15 cellular contexts compared by ENCODE assay signal in the genomic region with DNA sequence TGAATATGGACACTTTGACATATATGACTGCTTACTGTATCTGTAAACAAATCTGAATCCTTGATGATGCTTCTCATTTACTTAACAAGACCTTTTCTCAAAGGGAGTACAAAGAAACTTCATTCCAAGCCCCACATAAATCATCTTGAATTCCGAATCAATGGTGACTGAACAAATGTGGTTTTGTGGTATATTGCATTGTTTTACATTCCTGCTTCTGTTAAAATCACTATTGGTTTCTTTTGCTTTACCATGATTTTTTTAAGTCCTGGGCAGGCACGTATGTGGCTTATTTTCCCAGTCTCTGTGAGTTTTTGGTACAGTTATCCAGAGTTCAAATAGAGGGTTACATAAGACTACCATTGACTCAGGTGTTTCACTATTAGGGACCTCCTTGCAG.
A peak's percentile ranks its signal among the peaks of the same experiment; 100 is the strongest.
DNase-seq lines count a peak whose midpoint lies in the region; ATAC-seq and TF ChIP-seq lines count a peak whose summit lies in the region.
"Had no signal": no experiment of that assay in that cellular context is flagged by ENCODE, and none has a peak within 500 bp of the region (broad histone marks: within the 10 kb centered on the region; RNA-seq: fewer than 3 reads in every experiment).

No MANE protein-coding gene starts in this region.

- H4K20me1 ChIP-seq in PC-9 (ENCODE audit: insufficient read depth) = no peaks in the 10 kb centered on the region; the same call in 1 of the 2 replicates

- H3K9me2 ChIP-seq in PC-9 (ENCODE audit: insufficient read depth) = no peaks in the 10 kb centered on the region

- intact Hi-C loops in PC-9 (cut with micrococcal nuclease; ENCODE audit: unreplicated experiment) = no loop called here

- ATAC-seq in HG02938 (IDR thresholded peaks at IDR 0.05; ENCODE audit: unreplicated experiment) = no peak
- ATAC-seq: CD8-positive, alpha-beta T cell; HCT116; HepG2 had no signal

- H3K36me3 ChIP-seq in PC-9 (ENCODE audit: low read depth) = no peaks in the 10 kb centered on the region

- BruUV-seq in PC-9 (replicated peaks; lab: Mats Ljungman, UMichigan) = no TSS peak

- TF ChIP-seq CTCF in PC-9 (conservative IDR thresholded peaks at IDR 0.05) = no peak

- CTCF ChIA-PET in PC-9 (lab: Charles Lee) = no interaction called here

- H3K4me1 ChIP-seq in PC-9 (replicated peaks; ENCODE audit: insufficient read depth) = no peaks in the 10 kb centered on the region

- H3K27ac ChIP-seq in PC-9 = no peak overlapping the region

- H3K79me2 ChIP-seq in PC-9 (ENCODE audit: low read depth) = no peaks in the 10 kb centered on the region

- H3F3A ChIP-seq in PC-9 (ENCODE audit: insufficient read depth, low read depth) = no peaks in the 10 kb centered on the region

- no peak overlapping the region for H3K4me3 ChIP-seq in PC-9

- no peaks in the 10 kb centered on the region for H3K9me3 ChIP-seq in PC-9 (ENCODE audit: insufficient read depth, low read depth)

- POLR2A ChIA-PET in PC-9 (lab: Charles Lee; ENCODE audit: unreplicated experiment) = no interaction called here

- peak; percentile 28 for DNase-seq in ELR (ENCODE audit: low read depth)
- peak; percentile 14 for DNase-seq in OCI-M1 (lab: John Stamatoyannopoulos, UW)
- peak; percentile 51 for DNase-seq in astrocyte of the hippocampus (ENCODE audit: low read depth, low spot score)
- DNase-seq in renal cortical epithelial cell (ENCODE audit: low read depth) = peak; percentile 7
- no peak for DNase-seq in DMS53 treated with DMSO at 0.1 percent for 48 hours (lab: John Stamatoyannopoulos, UW; ENCODE audit: unreplicated experiment)
- DNase-seq in PC-9 = no peak
- no peak for DNase-seq in NCI-H526 (lab: John Stamatoyannopoulos, UW)
- DNase-seq: CD8-positive, alpha-beta T cell; COR-L47; DMS153; DND-41; GF-D8 had no signal

- no peak overlapping the region for H2AFZ ChIP-seq in PC-9

- H3K27me3 ChIP-seq in PC-9 (ENCODE audit: insufficient read depth, low read depth) = no peaks in the 10 kb centered on the region

- no peak overlapping the region for H3K4me2 ChIP-seq in PC-9

Comparison
In these comparisons a context has a peak if more than half of its experiments do, and no peak if none do; other contexts are left out.
1. DNase-seq: peak in ELR (single experiment), OCI-M1 (single experiment), astrocyte of the hippocampus (single experiment) and renal cortical epithelial cell (single experiment); none in DMS53 treated with DMSO at 0.1 percent for 48 hours (single experiment), PC-9 (0 of 2) and NCI-H526 (0 of 2).